Comparison of ENCODE assay signal across 11 cellular contexts in the genomic region with DNA sequence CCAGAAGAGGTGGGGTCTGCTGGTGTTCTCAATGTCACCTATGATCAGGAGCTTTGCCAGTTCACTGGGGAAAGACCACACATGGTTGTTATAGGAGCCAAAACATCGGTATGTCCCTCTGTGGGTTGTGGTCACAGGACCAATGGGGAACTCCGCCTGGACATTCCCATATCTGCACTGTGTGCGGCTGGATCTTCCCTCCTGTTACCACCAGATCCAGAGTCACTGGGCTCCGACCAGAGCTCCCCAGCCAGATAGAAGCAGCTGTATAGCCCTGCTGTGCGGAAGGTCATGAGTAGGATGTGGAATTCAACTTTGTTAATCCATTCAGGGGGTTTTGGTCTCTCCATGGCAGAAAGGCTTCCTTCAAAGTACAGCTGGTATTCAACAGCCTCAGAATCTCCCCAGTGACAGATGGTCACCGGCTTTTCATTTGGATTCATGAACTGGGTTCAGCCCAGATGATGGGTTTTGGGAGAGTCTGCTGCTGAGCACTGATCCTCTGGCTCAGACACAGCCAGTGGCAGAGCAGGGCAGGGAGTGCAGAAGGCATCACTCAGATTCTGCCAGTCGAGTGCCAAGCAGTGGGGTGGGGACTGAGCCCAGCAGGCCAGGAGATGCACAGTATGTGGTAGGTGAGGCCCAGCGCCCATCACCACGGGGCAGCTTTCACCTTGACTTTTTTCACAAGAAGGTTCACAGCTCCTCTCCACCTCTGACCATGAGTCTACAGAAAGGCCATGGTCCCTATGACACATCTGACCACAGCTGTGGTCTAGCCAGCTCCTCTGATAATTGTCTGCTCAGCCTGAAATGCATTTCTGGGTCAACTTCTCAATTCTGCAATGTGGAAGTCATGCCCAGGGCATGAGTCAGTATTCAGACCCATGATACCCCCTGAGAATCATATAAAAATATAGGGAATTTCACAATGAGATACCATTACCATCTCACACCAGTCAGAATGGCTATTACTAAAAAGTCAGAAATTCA. TPM values are rescaled to one million over a fixed set of nuclear protein-coding genes. Genes with fewer than 3 reads are reported as not detected.
DNase-seq lines count a peak whose midpoint lies in the region; ATAC-seq and TF ChIP-seq lines count a peak whose summit lies in the region.
"Had no signal": no experiment of that assay in that cellular context is flagged by ENCODE, and none has a peak within 500 bp of the region (broad histone marks: within the 10 kb centered on the region; RNA-seq: fewer than 3 reads in every experiment).

No MANE protein-coding gene starts in this region.

- peaks cover 8% of the 10 kb centered on the region in 2 donors for H3K4me1 Mint-ChIP-seq in stimulated activated naive B cell treated with anti-CD40 and anti-IgM and Interleukin-4, amounts not matched to agents 10 μg/mL and 1 μg/mL and 100 μg/mL, for 72 hours

- H3K27me3 ChIP-seq in fibroblast of lung (ENCODE audit: control insufficient read depth, insufficient read depth, low read length) = peaks cover 6% of the 10 kb centered on the region

- no peak overlapping the region for H3K27ac Mint-ChIP-seq in stimulated activated naive B cell treated with anti-CD40 and anti-IgM and Interleukin-4, amounts not matched to agents 10 μg/mL and 1 μg/mL and 100 μg/mL, for 72 hours

- DNase-seq in NOMO-1 treated with DMSO at 0.1 percent for 48 hours (lab: John Stamatoyannopoulos, UW; ENCODE audit: unreplicated experiment) = peak; percentile 38
- no peak for DNase-seq in NOMO-1 treated with dmso at 0.1 percent for 144 hours (lab: John Stamatoyannopoulos, UW; ENCODE audit: unreplicated experiment)
- peak; percentile 93 for DNase-seq in RPMI7951 (ENCODE audit: low read depth)
- DNase-seq in fibroblast of lung (ENCODE audit: low read depth in 2 of 2) = peak; percentile 70 to 96
- DNase-seq in stimulated activated naive B cell treated with anti-CD40 and anti-IgM and Interleukin-4, amounts not matched to agents 10 μg/mL and 1 μg/mL and 100 μg/mL, for 72 hours = no peak
- DNase-seq in Kasumi-1 (lab: John Stamatoyannopoulos, UW) = no peak
- DNase-seq in cerebellum (ENCODE audit: low spot score) = no peak
- no peak for DNase-seq in NCI-H2227 (lab: John Stamatoyannopoulos, UW; ENCODE audit: unreplicated experiment)
- DNase-seq: 8988T, naive B cell had no signal

- no peak for TF ChIP-seq CTCF in fibroblast of lung (conservative IDR thresholded peaks at IDR 0.05 in 1 of 2, IDR thresholded peaks at IDR 0.05 in 1 of 2; ENCODE audit: low read depth in 1 of 2, low read length in 2 of 2)

- no peak overlapping the region for H3K27ac ChIP-seq in fibroblast of lung (ENCODE audit: insufficient read depth, low read length)
- H3K27ac ChIP-seq: gastroesophageal sphincter had no signal

- peaks cover 2% of the 10 kb centered on the region for H3K4me1 ChIP-seq in fibroblast of lung (ENCODE audit: control insufficient read depth, extremely low read depth, insufficient read depth, low read length)

- peak; percentile 55 to 67 for ATAC-seq in stimulated activated naive B cell treated with anti-CD40 and anti-IgM and Interleukin-4, amounts not matched to agents 10 μg/mL and 1 μg/mL and 100 μg/mL, for 72 hours (replicated peaks)
- ATAC-seq: gastroesophageal sphincter had no signal

- H3K4me3 ChIP-seq in fibroblast of lung (replicated peaks in 1 of 4; ENCODE audit: control extremely low read depth in 1 of 4, insufficient read depth in 1 of 4, low read depth in 3 of 4, low read length in 4 of 4) = no peak overlapping the region
- H3K4me3 ChIP-seq: gastroesophageal sphincter had no signal

- no peaks in the 10 kb centered on the region for H3K79me2 ChIP-seq in fibroblast of lung (ENCODE audit: control insufficient read depth, insufficient read depth, low read length)

- no peaks in the 10 kb centered on the region for H3K9me3 ChIP-seq in fibroblast of lung (ENCODE audit: control insufficient read depth, insufficient read depth, low read depth, low read length)
- H3K9me3 ChIP-seq: gastroesophageal sphincter had no signal

- no peak overlapping the region for H2AFZ ChIP-seq in fibroblast of lung (ENCODE audit: low read length)

- H3K36me3 ChIP-seq in fibroblast of lung (ENCODE audit: control insufficient read depth, insufficient read depth, low read length) = no peaks in the 10 kb centered on the region
- H3K36me3 ChIP-seq: gastroesophageal sphincter had no signal

- peaks cover 23 to 35% of the 10 kb centered on the region in 2 donors for H3K27me3 Mint-ChIP-seq in stimulated activated naive B cell treated with anti-CD40 and anti-IgM and Interleukin-4, amounts not matched to agents 10 μg/mL and 1 μg/mL and 100 μg/mL, for 72 hours

- H3K9me3 Mint-ChIP-seq in stimulated activated naive B cell treated with anti-CD40 and anti-IgM and Interleukin-4, amounts not matched to agents 10 μg/mL and 1 μg/mL and 100 μg/mL, for 72 hours = no peaks in the 10 kb centered on the region
- H3K9me3 Mint-ChIP-seq: naive B cell had no signal

- H4K20me1 ChIP-seq in fibroblast of lung (ENCODE audit: control insufficient read depth, extremely low read depth, insufficient read depth, low read length) = no peaks in the 10 kb centered on the region

- peaks cover 0 to 2% of the 10 kb centered on the region in 2 donors for H3K36me3 Mint-ChIP-seq in stimulated activated naive B cell treated with anti-CD40 and anti-IgM and Interleukin-4, amounts not matched to agents 10 μg/mL and 1 μg/mL and 100 μg/mL, for 72 hours
- H3K36me3 Mint-ChIP-seq: naive B cell had no signal

- H3K4me2 ChIP-seq in fibroblast of lung (ENCODE audit: extremely low read depth, insufficient read depth, low read length) = no peak overlapping the region

- no peak overlapping the region for H3K4me3 Mint-ChIP-seq in stimulated activated naive B cell treated with anti-CD40 and anti-IgM and Interleukin-4, amounts not matched to agents 10 μg/mL and 1 μg/mL and 100 μg/mL, for 72 hours
- H3K4me3 Mint-ChIP-seq: naive B cell had no signal

- no peak overlapping the region for H3K9ac ChIP-seq in fibroblast of lung (ENCODE audit: insufficient read depth, low read length)

RNA-seq across cellular contexts. Expression of a gene that starts 2.9 kb away (rescaled TPM):
- total RNA-seq in RPMI7951 (2014; rRNA removed; shearing (Covaris generic)) = not detected in 2 replicates
- total RNA-seq in fibroblast of lung (0.26 TPM in 1 of 2 replicates, not detected in the other), cerebellum (0.09 TPM)
- polyA plus RNA-seq in fibroblast of lung = not detected in 2 replicates
- polyA plus RNA-seq in fibroblast of lung (2012) = not detected in 2 replicates
- not detected in 2 replicates for polyA minus RNA-seq in fibroblast of lung (ENCODE audit: low replicate concordance)
- total RNA-seq: gastroesophageal sphincter had no signal

Comparison
In these comparisons a context has a peak if more than half of its experiments do, and no peak if none do; other contexts are left out.
1. DNase-seq: peak in NOMO-1 treated with DMSO at 0.1 percent for 48 hours (single experiment), RPMI7951 (single experiment) and fibroblast of lung (2 of 2); none in NOMO-1 treated with dmso at 0.1 percent for 144 hours (single experiment), stimulated activated naive B cell treated with anti-CD40 and anti-IgM and Interleukin-4, amounts not matched to agents 10 μg/mL and 1 μg/mL and 100 μg/mL, for 72 hours (single experiment), Kasumi-1 (0 of 2), cerebellum (single experiment) and NCI-H2227 (single experiment).